ENCODE assay signal across 13 cellular contexts in the genomic region with DNA sequence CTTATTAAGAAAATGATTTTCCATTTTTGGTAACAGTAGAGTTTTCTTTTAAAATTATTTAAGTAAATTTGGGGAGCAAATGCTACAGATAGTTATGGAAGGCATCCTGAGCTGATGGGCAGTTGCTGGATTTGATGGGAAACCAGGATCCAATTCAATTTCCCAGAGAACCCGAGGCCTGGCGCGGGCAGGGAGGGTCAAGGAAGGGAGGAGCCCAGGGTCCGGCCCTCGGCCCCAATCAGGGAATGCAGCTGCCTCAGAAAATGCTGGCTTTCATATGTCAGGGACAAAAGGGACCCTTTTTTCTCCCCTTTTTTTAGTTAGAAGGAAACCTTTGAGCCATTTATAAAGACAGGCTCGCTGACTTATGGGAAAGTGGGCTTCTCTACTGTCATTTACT. TPM values are rescaled to one million over a fixed set of nuclear protein-coding genes. Genes with fewer than 3 reads are reported as not detected.
"Had no signal": no experiment of that assay in that cellular context is flagged by ENCODE, and none has a peak within 500 bp of the region (broad histone marks: within the 10 kb centered on the region; RNA-seq: fewer than 3 reads in every experiment).

No MANE protein-coding gene starts in this region.

- DNase-seq: activated CD4-positive, alpha-beta memory T cell treated with anti-CD3 and anti-CD28 coated beads, Interleukin-2, amount 10 ng/mL, durations not matched to agents 7 days and 5 days; activated naive CD4-positive, alpha-beta T cell treated with anti-CD3 and anti-CD28 coated beads, Interleukin-2, amount 50 U/mL, for 16 hours; adrenal gland; central memory CD4-positive, alpha-beta T cell; dermis blood vessel endothelial cell; retina; T-helper 9 cell had no signal

- H3K4me3 Mint-ChIP-seq: activated CD4-positive, alpha-beta memory T cell treated with anti-CD3 and anti-CD28 coated beads, Interleukin-2, amount 10 ng/mL, durations not matched to agents 7 days and 5 days had no signal

- H3K4me1 ChIP-seq: adrenal gland, pancreas had no signal

- H3K4me3 ChIP-seq: adrenal gland, pancreas, skin epidermis, tibial artery had no signal

- ATAC-seq: left lobe of liver, pancreas had no signal

- H3K36me3 ChIP-seq: adrenal gland, pancreas, tibial artery had no signal

- H3K27ac Mint-ChIP-seq: activated CD4-positive, alpha-beta memory T cell treated with anti-CD3 and anti-CD28 coated beads, Interleukin-2, amount 10 ng/mL, durations not matched to agents 7 days and 5 days had no signal

- H3K9me3 ChIP-seq: adrenal gland, pancreas, tibial artery had no signal

- H3K9me3 Mint-ChIP-seq: activated CD4-positive, alpha-beta memory T cell treated with anti-CD3 and anti-CD28 coated beads, Interleukin-2, amount 10 ng/mL, durations not matched to agents 7 days and 5 days had no signal

- H3K27ac ChIP-seq: adrenal gland, pancreas, skin epidermis, tibial artery had no signal

- H3K27me3 ChIP-seq: pancreas, tibial artery had no signal

- H3K4me1 Mint-ChIP-seq: activated CD4-positive, alpha-beta memory T cell treated with anti-CD3 and anti-CD28 coated beads, Interleukin-2, amount 10 ng/mL, durations not matched to agents 7 days and 5 days had no signal

RNA-seq across cellular contexts. Expression of a gene that starts 42.1 kb away (rescaled TPM):
- total RNA-seq: activated CD4-positive, alpha-beta memory T cell treated with anti-CD3 and anti-CD28 coated beads, Interleukin-2, amount 10 ng/mL, durations not matched to agents 7 days and 5 days; dermis blood vessel endothelial cell had no signal
- polyA plus RNA-seq: esophagus, neural cell, pancreas had no signal
